ENCODE assay signal across 31 cellular contexts in genomic region chr7:82274681-82275080, GRCh38.
DNase-seq lines count a peak whose midpoint lies in the region; ATAC-seq, FAIRE-seq and TF ChIP-seq lines count a peak whose summit lies in the region.
"Had no signal": no experiment of that assay in that cellular context is flagged by ENCODE, and none has a peak within 500 bp of the region (broad histone marks: within the 10 kb centered on the region; RNA-seq: fewer than 3 reads in every experiment).

No MANE protein-coding gene starts in this region.

- H2AFZ ChIP-seq in GM12878 (ENCODE audit: control insufficient read depth, low read depth, low read length) = no peak overlapping the region
- H2AFZ ChIP-seq in K562 (ENCODE audit: low read depth, low read length) = no peak overlapping the region
- no peak overlapping the region for H2AFZ ChIP-seq in PC-3 (ENCODE audit: low read length)

- FAIRE-seq in GM12878 (lab: Jason Lieb, UNC) = no peak
- FAIRE-seq in K562 (lab: Jason Lieb, UNC) = no peak
- no peak for FAIRE-seq in small intestine (lab: Jason Lieb, UNC)
- FAIRE-seq: A204.1, A549 had no signal

- intact Hi-C loops in GM12878 (cut with micrococcal nuclease; ENCODE audit: unreplicated experiment) = no loop called here
- intact Hi-C loops in K562 (cut with micrococcal nuclease) = no loop called here
- intact Hi-C loops in PC-3 (cut with micrococcal nuclease) = no loop called here

- POLR2A ChIA-PET in HEK293 (lab: Yijun Ruan, JAX) = no interaction called here
- POLR2A ChIA-PET in GM12878 (lab: Charles Lee) = no interaction called here
- POLR2A ChIA-PET in K562 (lab: Yijun Ruan, JAX) = no interaction called here
- POLR2A ChIA-PET in PC-3 (lab: Charles Lee; ENCODE audit: unreplicated experiment) = no interaction called here

- ATAC-seq in GM12878 (no peak), K562 (no peak), PC-3 (no peak)
- ATAC-seq: A549; CD8-positive, alpha-beta T cell had no signal

- no peaks in the 10 kb centered on the region for H3K9me2 ChIP-seq in PC-3 (replicated peaks; ENCODE audit: low read length)

- TF ChIP-seq RAD21 in GM12878 (IDR thresholded peaks at IDR 0.05; ENCODE audit: insufficient read depth, low read depth, low read length) (no peak), K562 (CRISPR knock-in tag; conservative IDR thresholded peaks at IDR 0.05 in 1 of 2, IDR thresholded peaks at IDR 0.05 in 1 of 2) (no peak)

- RAD21 ChIA-PET in GM12878 (lab: Charles Lee; ENCODE audit: unreplicated experiment) = interaction anchor here (1.2 kb wide), 1 partner anchor 13 kb away, joined by 3 read pairs; no protein-coding TSS in a partner anchor

- TF ChIP-seq POLR2A in GM12878 (IDR thresholded peaks at IDR 0.05; ENCODE audit: low read depth, low read length) = no peak
- TF ChIP-seq POLR2A in K562 (conservative IDR thresholded peaks at IDR 0.05) = no peak

- TF ChIP-seq EP300 in GM12878 (IDR thresholded peaks at IDR 0.05; ENCODE audit: borderline replicate concordance in 1 of 2, control insufficient read depth in 1 of 2, low read depth in 2 of 2, low read length in 2 of 2) (no peak), K562 (IDR thresholded peaks at IDR 0.05; ENCODE audit: low read length) (no peak)

- H3K9ac ChIP-seq in GM12878 (ENCODE audit: control insufficient read depth, insufficient read depth, low read length) (no peak overlapping the region), K562 (ENCODE audit: insufficient read depth in 1 of 2, low read depth in 2 of 2, low read length in 2 of 2) (no peak overlapping the region), PC-3 (ENCODE audit: low read length) (no peak overlapping the region)
- H3K9ac ChIP-seq: BLaER1; BLaER1 treated with 17β-estradiol and CSF1 and Interleukin-3, amounts not matched to agents 10 nM and 100 nM had no signal

- no TSS peak for BruUV-seq in GM12878 (replicated peaks; lab: Mats Ljungman, UMichigan)
- BruUV-seq in K562 (replicated peaks; lab: Mats Ljungman, UMichigan) = no TSS peak
- no TSS peak for BruUV-seq in PC-3 (replicated peaks; lab: Mats Ljungman, UMichigan)

- H3K9me1 ChIP-seq in K562 (ENCODE audit: control insufficient read depth, insufficient read depth, low read length) = no peaks in the 10 kb centered on the region

- CTCF ChIA-PET in HEK293 (lab: Yijun Ruan, JAX) (interaction anchor here (0.6 kb wide), 2 partner anchors 214 to 1315 kb away, joined by 3 to 4 read pairs; no protein-coding TSS in a partner anchor), GM12878 (lab: Yijun Ruan, JAX) (interaction anchor here (1.3 kb wide), 1 partner anchor 22 kb away, joined by 4 read pairs; no protein-coding TSS in a partner anchor), K562 (lab: Yijun Ruan, JAX; ENCODE audit: low intra/inter-chr PET ratio) (no interaction called here), PC-3 (lab: Charles Lee) (no interaction called here)

- no peak overlapping the region for H3K4me3 ChIP-seq in HEK293 (ENCODE audit: low read depth, low read length)
- no peak overlapping the region for H3K4me3 ChIP-seq in GM12878
- H3K4me3 ChIP-seq in K562 = no peak overlapping the region
- no peak overlapping the region for H3K4me3 ChIP-seq in small intestine (ENCODE audit: low read depth in 1 of 2, low read length in 2 of 2)
- H3K4me3 ChIP-seq in PC-3 (ENCODE audit: low read length) = no peak overlapping the region
- H3K4me3 ChIP-seq: A549; BLaER1; BLaER1 treated with 17β-estradiol and CSF1 and Interleukin-3, amounts not matched to agents 10 nM and 100 nM had no signal

- H3K9me3 ChIP-seq in HEK293 (ENCODE audit: control insufficient read depth, insufficient read depth, low read depth, low read length) = no peaks in the 10 kb centered on the region
- no peaks in the 10 kb centered on the region for H3K9me3 ChIP-seq in GM12878 (replicated peaks; ENCODE audit: control insufficient read depth, insufficient read depth, low read length)
- H3K9me3 ChIP-seq in K562 (replicated peaks; ENCODE audit: control insufficient read depth, insufficient read depth, low read depth, low read length) = no peaks in the 10 kb centered on the region
- H3K9me3 ChIP-seq in small intestine (ENCODE audit: control insufficient read depth, low read depth) = no peaks in the 10 kb centered on the region
- H3K9me3 ChIP-seq in PC-3 (ENCODE audit: low read length) = no peaks in the 10 kb centered on the region
- H3K9me3 ChIP-seq: A549, BE2C, BLaER1, Caco-2 had no signal

- H3K79me2 ChIP-seq in GM12878 (ENCODE audit: control insufficient read depth, insufficient read depth, low read length) (no peaks in the 10 kb centered on the region), K562 (ENCODE audit: control insufficient read depth, insufficient read depth, low read length) (no peaks in the 10 kb centered on the region), PC-3 (ENCODE audit: low read length) (no peaks in the 10 kb centered on the region)

- H3K4me2 ChIP-seq in GM12878 (ENCODE audit: control insufficient read depth, insufficient read depth) (no peak overlapping the region), K562 (ENCODE audit: insufficient read depth, low read length) (no peak overlapping the region), PC-3 (ENCODE audit: low read length) (no peak overlapping the region)
- H3K4me2 ChIP-seq: A549; BLaER1; BLaER1 treated with 17β-estradiol and CSF1 and Interleukin-3, amounts not matched to agents 10 nM and 100 nM had no signal

- H3K27me3 ChIP-seq in GM12878 (replicated peaks in 1 of 2; ENCODE audit: control insufficient read depth in 2 of 2, insufficient read depth in 2 of 2, low read length in 1 of 2) (no peaks in the 10 kb centered on the region), K562 (ENCODE audit: control insufficient read depth in 2 of 2, insufficient read depth in 2 of 2, low read length in 2 of 2) (no peaks in the 10 kb centered on the region), small intestine (ENCODE audit: control insufficient read depth in 2 of 2, insufficient read depth in 2 of 2, low read length in 2 of 2) (no peaks in the 10 kb centered on the region), PC-3 (ENCODE audit: low read length) (peaks cover 12% of the 10 kb centered on the region; the same call in 1 of the 2 replicates)
- H3K27me3 ChIP-seq: BE2C; BLaER1; BLaER1 treated with 17β-estradiol and CSF1 and Interleukin-3, amounts not matched to agents 10 nM and 100 nM had no signal

- H3K27ac ChIP-seq in HEK293 (ENCODE audit: extremely low read depth, low read depth, low read length) (no peak overlapping the region), GM12878 (ENCODE audit: control insufficient read depth, insufficient read depth) (no peak overlapping the region), K562 (ENCODE audit: extremely low read depth, low read depth, low read length) (no peak overlapping the region), small intestine (ENCODE audit: low read depth in 1 of 2, low read length in 1 of 2) (no peak overlapping the region), PC-3 (ENCODE audit: low read length) (no peak overlapping the region)
- H3K27ac ChIP-seq: 22Rv1; A549; BLaER1; BLaER1 treated with 17β-estradiol and CSF1 and Interleukin-3, amounts not matched to agents 10 nM and 100 nM; C4-2B had no signal

- H4K20me1 ChIP-seq in GM12878 (ENCODE audit: control insufficient read depth, insufficient read depth) = no peaks in the 10 kb centered on the region
- H4K20me1 ChIP-seq in K562 (replicated peaks; ENCODE audit: control insufficient read depth, insufficient read depth, low read length) = no peaks in the 10 kb centered on the region
- no peaks in the 10 kb centered on the region for H4K20me1 ChIP-seq in PC-3 (ENCODE audit: low read length)
- H4K20me1 ChIP-seq: BLaER1; BLaER1 treated with 17β-estradiol and CSF1 and Interleukin-3, amounts not matched to agents 10 nM and 100 nM had no signal

- TF ChIP-seq CTCF in HEK293 (tag by site-specific recombination; IDR thresholded peaks at IDR 0.05) = no peak
- no peak for TF ChIP-seq CTCF in GM12878 (IDR thresholded peaks at IDR 0.05 in 2 of 3, conservative IDR thresholded peaks at IDR 0.05 in 1 of 3; ENCODE audit: control insufficient read depth in 2 of 3, extremely low read depth in 1 of 3, insufficient read depth in 1 of 3, low read depth in 3 of 3, low read length in 3 of 3)
- TF ChIP-seq CTCF in K562 (IDR thresholded peaks at IDR 0.05 in 2 of 3, conservative IDR thresholded peaks at IDR 0.05 in 1 of 3; ENCODE audit: insufficient read depth in 2 of 3, low read depth in 1 of 3, low read length in 3 of 3) = no peak
- TF ChIP-seq CTCF in PC-3 (conservative IDR thresholded peaks at IDR 0.05; ENCODE audit: low read depth, low read length) = no peak

- in situ Hi-C loops in GM12878 (cut with MboI) = no loop called here
- in situ Hi-C loops in K562 (cut with MboI) = no loop called here

- SMC1A ChIA-PET in GM12878 (lab: Charles Lee; ENCODE audit: uncharacterized antibody, unreplicated experiment) = interaction anchor here (1.2 to 1.4 kb wide), 3 partner anchors 23 to 71 kb away, joined by 3 read pairs; no protein-coding TSS in a partner anchor

- H3F3A ChIP-seq in PC-3 (ENCODE audit: low read length, unreplicated experiment) = no peaks in the 10 kb centered on the region

- DNase-seq in GM12878 (ENCODE audit: low read depth, low spot score) = no peak
- DNase-seq in K562 (ENCODE audit: extremely low read depth in 1 of 4, low spot score in 3 of 4) = no peak
- DNase-seq in NCI-H446 (lab: John Stamatoyannopoulos, UW) = no peak
- DNase-seq in small intestine = no peak
- no peak for DNase-seq in PC-3
- DNase-seq: 8988T; ACHN; AML-193; BE2C; C1 segment of cervical spinal cord; Caco-2; Calu3; CD4-positive, alpha-beta memory T cell; CD4-positive, alpha-beta T cell; CD4-positive, CD25-positive, alpha-beta regulatory T cell; CD8-positive, alpha-beta memory T cell; CD8-positive, alpha-beta T cell; DMS 273 treated with DMSO at 0.1 percent for 48 hours; DMS153; DMS53; DMS79; DMS79 treated with DMSO at 0.1 percent for 48 hours; DND-41; EL had no signal

- H3K4me1 ChIP-seq in HEK293 (ENCODE audit: control insufficient read depth, insufficient read depth, low read length) = no peaks in the 10 kb centered on the region
- no peaks in the 10 kb centered on the region for H3K4me1 ChIP-seq in GM12878 (ENCODE audit: control insufficient read depth, insufficient read depth, low read length)
- no peaks in the 10 kb centered on the region for H3K4me1 ChIP-seq in K562 (replicated peaks in 1 of 2; ENCODE audit: control insufficient read depth in 2 of 2, insufficient read depth in 2 of 2, low read length in 2 of 2)
- no peaks in the 10 kb centered on the region for H3K4me1 ChIP-seq in small intestine (ENCODE audit: control insufficient read depth in 2 of 2, insufficient read depth in 1 of 2, low read depth in 1 of 2, low read length in 1 of 2)
- no peaks in the 10 kb centered on the region for H3K4me1 ChIP-seq in PC-3 (ENCODE audit: insufficient read depth, low read length)
- H3K4me1 ChIP-seq: A549; BLaER1; BLaER1 treated with 17β-estradiol and CSF1 and Interleukin-3, amounts not matched to agents 10 nM and 100 nM; Caco-2 had no signal

- H3K36me3 ChIP-seq in HEK293 (ENCODE audit: control insufficient read depth in 2 of 2, insufficient read depth in 1 of 2, low read length in 2 of 2) = no peaks in the 10 kb centered on the region
- no peaks in the 10 kb centered on the region for H3K36me3 ChIP-seq in GM12878 (ENCODE audit: control insufficient read depth in 2 of 2, insufficient read depth in 2 of 2, low read length in 1 of 2)
- no peaks in the 10 kb centered on the region for H3K36me3 ChIP-seq in K562 (ENCODE audit: control insufficient read depth, insufficient read depth, low read length)
- H3K36me3 ChIP-seq in small intestine (ENCODE audit: control insufficient read depth in 2 of 2, insufficient read depth in 2 of 2, low read length in 2 of 2) = no peaks in the 10 kb centered on the region
- no peaks in the 10 kb centered on the region for H3K36me3 ChIP-seq in PC-3 (ENCODE audit: low read depth, low read length)
- H3K36me3 ChIP-seq: BE2C; BLaER1; BLaER1 treated with 17β-estradiol and CSF1 and Interleukin-3, amounts not matched to agents 10 nM and 100 nM had no signal

Comparison
In these comparisons a context has a peak if more than half of its experiments do, and no peak if none do; other contexts are left out.
1. CTCF ChIA-PET loops: an anchor here in HEK293 (0.6 kb wide) and GM12878 (1.3 kb wide); none called in K562 and PC-3.
2. Of the 44 proteins assayed by ChIP-seq in both K562 and HEK293: peak only in K562: none; only in HEK293: none; in both: ZNF24; in neither: 43.